In the genomic region with DNA sequence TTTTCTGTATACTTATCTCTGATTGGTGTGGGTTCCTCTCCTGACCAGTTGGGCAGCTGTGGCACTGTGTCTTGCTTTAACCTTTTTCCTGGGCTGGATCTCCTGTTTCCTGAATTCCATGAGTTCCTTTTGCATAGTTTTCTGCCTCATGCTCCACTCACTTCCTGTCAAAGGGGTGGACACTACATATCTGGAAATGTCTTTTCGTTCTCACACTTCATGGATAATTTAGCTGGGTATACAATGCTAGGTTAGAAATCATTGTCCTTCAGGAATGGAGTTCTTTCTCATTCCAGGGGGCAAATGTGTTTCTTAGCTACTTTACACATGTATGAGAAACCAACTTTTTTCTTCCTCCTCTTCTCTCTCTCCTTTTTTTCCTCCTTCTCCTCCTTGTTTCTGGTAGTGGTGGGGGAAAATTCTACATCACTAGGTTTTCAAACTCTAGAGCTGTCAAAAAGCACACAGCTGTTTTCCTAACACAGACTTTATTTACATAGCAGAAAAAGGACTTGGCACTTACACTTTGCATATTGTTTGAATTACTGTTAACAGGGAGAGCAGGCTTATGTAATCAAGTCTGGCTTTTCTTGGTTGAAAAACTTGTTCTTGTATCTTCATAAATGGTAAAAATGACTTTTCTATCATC, we compare ENCODE assay signal across 24 cellular contexts. TPM values are rescaled to one million over a fixed set of nuclear protein-coding genes. Genes with fewer than 3 reads are reported as not detected.
DNase-seq lines count a peak whose midpoint lies in the region; ATAC-seq, FAIRE-seq and TF ChIP-seq lines count a peak whose summit lies in the region.
"Had no signal": no experiment of that assay in that cellular context is flagged by ENCODE, and none has a peak within 500 bp of the region (broad histone marks: within the 10 kb centered on the region; RNA-seq: fewer than 3 reads in every experiment).

No MANE protein-coding gene starts in this region.

- ATAC-seq in RWPE2 (ENCODE audit: low read depth), result peak; percentile 32; the same call in 2 of the 3 replicates
- peak; percentile 90 to 95 (median 94) for ATAC-seq in pancreas
- ATAC-seq in HG03520 (IDR thresholded peaks at IDR 0.05; ENCODE audit: unreplicated experiment), result no peak
- no peak for ATAC-seq in HG03442 (IDR thresholded peaks at IDR 0.05; ENCODE audit: unreplicated experiment)
- no peak for ATAC-seq in HG03097 (IDR thresholded peaks at IDR 0.05; ENCODE audit: low FRiP score, unreplicated experiment)
- ATAC-seq: SK-N-SH treated with all-trans-retinoic acid at 6 μM for 48 hours had no signal

- CTCF ChIA-PET in HEK293 (lab: Yijun Ruan, JAX), result interaction anchor here (0.6 to 0.7 kb wide), 2 partner anchors 10 to 185 kb away, joined by 3 read pairs; no protein-coding TSS in a partner anchor

- no peak overlapping the region for H3K4me3 ChIP-seq in HEK293 (ENCODE audit: low read depth, low read length)
- H3K4me3 ChIP-seq in RWPE2 (ENCODE audit: severe bottlenecking), result no peak overlapping the region
- no peak overlapping the region for H3K4me3 ChIP-seq in fibroblast of mammary gland (ENCODE audit: control insufficient read depth, low read depth, low read length)
- H3K4me3 ChIP-seq in pancreas, result no peak overlapping the region
- H3K4me3 ChIP-seq: HAP-1, neural progenitor cell, sigmoid colon, tibial artery had no signal

- DNase-seq in RWPE2 (ENCODE audit: low spot score), result no peak
- DNase-seq in fibroblast of mammary gland (ENCODE audit: low read depth), result peak; percentile 38
- no peak for DNase-seq in pancreas
- no peak for DNase-seq in activated CD8-positive, alpha-beta memory T cell treated with anti-CD3 and anti-CD28 coated beads for 24 hours
- DNase-seq: activated CD4-positive, alpha-beta T cell treated with anti-CD3 and anti-CD28 coated beads, Interleukin-2, amount 10 ng/mL, durations not matched to agents 7 days and 5 days; anterior cingulate cortex; C1 segment of cervical spinal cord; Caco-2; central memory CD4-positive, alpha-beta T cell; erythroblast; NCI-H1436; NCI-H2171 treated with DMSO at 0.1 percent for 48 hours; NCI-H524 treated with DMSO at 0.1 percent for 48 hours; sigmoid colon; tibial artery; WERI-Rb-1 had no signal

- H3K36me3 ChIP-seq in HEK293 (ENCODE audit: control insufficient read depth in 2 of 2, insufficient read depth in 1 of 2, low read length in 2 of 2) (no peaks in the 10 kb centered on the region), RWPE2 (ENCODE audit: low read depth) (no peaks in the 10 kb centered on the region), pancreas (no peaks in the 10 kb centered on the region)
- H3K36me3 ChIP-seq: HAP-1, neural progenitor cell, sigmoid colon, tibial artery, WERI-Rb-1 had no signal

- no peak for FAIRE-seq in pancreas (lab: Jason Lieb, UNC)
- FAIRE-seq: keratinocyte had no signal

- H3K9me3 ChIP-seq in HEK293 (ENCODE audit: control insufficient read depth, insufficient read depth, low read depth, low read length) (no peaks in the 10 kb centered on the region), RWPE2 (ENCODE audit: severe bottlenecking) (peaks cover 11% of the 10 kb centered on the region), pancreas (no peaks in the 10 kb centered on the region)
- H3K9me3 ChIP-seq: tibial artery had no signal

- intact Hi-C loops in pancreas (cut with DNase I), result no loop called here

- H3K4me1 ChIP-seq in HEK293 (ENCODE audit: control insufficient read depth, insufficient read depth, low read length), result no peaks in the 10 kb centered on the region
- no peaks in the 10 kb centered on the region for H3K4me1 ChIP-seq in RWPE2 (ENCODE audit: insufficient read depth, poor library complexity, severe bottlenecking)
- peaks cover 0 to 8% (median 0%) of the 10 kb centered on the region in 3 donors for H3K4me1 ChIP-seq in pancreas
- H3K4me1 ChIP-seq: Caco-2, HAP-1, neural progenitor cell, sigmoid colon, tibial artery had no signal

- POLR2A ChIA-PET in HEK293 (lab: Yijun Ruan, JAX), result no interaction called here

- H3K27ac ChIP-seq in HEK293 (ENCODE audit: extremely low read depth, low read depth, low read length) (no peak overlapping the region), RWPE2 (ENCODE audit: poor library complexity, severe bottlenecking) (no peak overlapping the region), pancreas (peak overlapping the region in 2 of 4 donors; percentile 63 to 67)
- H3K27ac ChIP-seq: neural progenitor cell, sigmoid colon, tibial artery, WERI-Rb-1 had no signal

- TF ChIP-seq CTCF in HEK293 (tag by site-specific recombination; IDR thresholded peaks at IDR 0.05), result no peak
- no peak for TF ChIP-seq CTCF in RWPE2 (IDR thresholded peaks at IDR 0.05; ENCODE audit: poor library complexity, severe bottlenecking)
- no peak for TF ChIP-seq CTCF in fibroblast of mammary gland (conservative IDR thresholded peaks at IDR 0.05; ENCODE audit: control insufficient read depth, insufficient read depth, low read depth, low read length)
- no peak for TF ChIP-seq CTCF in pancreas (IDR thresholded peaks at IDR 0.05)

- WGBS in pancreas, 2 donors, result 40 to 48% methylated on average over 1 of the region's 1 CpG

- H3K27me3 ChIP-seq in RWPE2 (ENCODE audit: insufficient read depth, poor library complexity, severe bottlenecking) (no peaks in the 10 kb centered on the region), pancreas (no peaks in the 10 kb centered on the region)
- H3K27me3 ChIP-seq: neural progenitor cell, sigmoid colon, tibial artery had no signal

TF ChIP-seq in HEK293, 187 proteins besides CTCF, POLR2A, EP300 and RAD21:
- TF ChIP-seq SETDB1 (IDR thresholded peaks at IDR 0.05; ENCODE audit: insufficient read length, low read length) (peak; percentile 54), ZNF580 (tag by site-specific recombination; IDR thresholded peaks at IDR 0.05) (no peak)
- TF ChIP-seq, protein P1, sequence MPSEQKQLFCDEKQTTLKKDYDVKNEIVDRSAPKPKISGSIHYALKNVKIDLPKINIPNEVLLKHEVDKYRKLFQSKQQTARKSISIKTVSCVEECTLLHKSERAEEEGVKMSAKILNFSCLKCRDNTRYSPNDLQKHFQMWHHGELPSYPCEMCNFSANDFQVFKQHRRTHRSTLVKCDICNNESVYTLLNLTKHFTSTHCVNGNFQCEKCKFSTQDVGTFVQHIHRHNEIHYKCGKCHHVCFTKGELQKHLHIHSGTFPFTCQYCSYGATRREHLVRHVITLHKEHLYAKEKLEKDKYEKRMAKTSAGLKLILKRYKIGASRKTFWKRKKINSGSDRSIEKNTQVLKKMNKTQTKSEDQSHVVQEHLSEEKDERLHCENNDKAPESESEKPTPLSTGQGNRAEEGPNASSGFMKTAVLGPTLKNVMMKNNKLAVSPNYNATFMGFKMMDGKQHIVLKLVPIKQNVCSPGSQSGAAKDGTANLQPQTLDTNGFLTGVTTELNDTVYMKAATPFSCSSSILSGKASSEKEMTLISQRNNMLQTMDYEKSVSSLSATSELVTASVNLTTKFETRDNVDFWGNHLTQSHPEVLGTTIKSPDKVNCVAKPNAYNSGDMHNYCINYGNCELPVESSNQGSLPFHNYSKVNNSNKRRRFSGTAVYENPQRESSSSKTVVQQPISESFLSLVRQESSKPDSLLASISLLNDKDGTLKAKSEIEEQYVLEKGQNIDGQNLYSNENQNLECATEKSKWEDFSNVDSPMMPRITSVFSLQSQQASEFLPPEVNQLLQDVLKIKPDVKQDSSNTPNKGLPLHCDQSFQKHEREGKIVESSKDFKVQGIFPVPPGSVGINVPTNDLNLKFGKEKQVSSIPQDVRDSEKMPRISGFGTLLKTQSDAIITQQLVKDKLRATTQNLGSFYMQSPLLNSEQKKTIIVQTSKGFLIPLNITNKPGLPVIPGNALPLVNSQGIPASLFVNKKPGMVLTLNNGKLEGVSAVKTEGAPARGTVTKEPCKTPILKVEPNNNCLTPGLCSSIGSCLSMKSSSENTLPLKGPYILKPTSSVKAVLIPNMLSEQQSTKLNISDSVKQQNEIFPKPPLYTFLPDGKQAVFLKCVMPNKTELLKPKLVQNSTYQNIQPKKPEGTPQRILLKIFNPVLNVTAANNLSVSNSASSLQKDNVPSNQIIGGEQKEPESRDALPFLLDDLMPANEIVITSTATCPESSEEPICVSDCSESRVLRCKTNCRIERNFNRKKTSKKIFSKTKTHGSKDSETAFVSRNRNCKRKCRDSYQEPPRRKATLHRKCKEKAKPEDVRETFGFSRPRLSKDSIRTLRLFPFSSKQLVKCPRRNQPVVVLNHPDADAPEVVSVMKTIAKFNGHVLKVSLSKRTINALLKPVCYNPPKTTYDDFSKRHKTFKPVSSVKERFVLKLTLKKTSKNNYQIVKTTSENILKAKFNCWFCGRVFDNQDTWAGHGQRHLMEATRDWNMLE (tag by site-specific recombination; conservative IDR thresholded peaks at IDR 0.05; ENCODE audit: low read depth), result no peak

RNA-seq across cellular contexts. Expression of gene DDX27, which starts 9.0 kb away (rescaled TPM):
- total RNA-seq in pancreas, result 10 to 100 TPM; 12.0 to 18.4 (median 15.9) TPM
- 10 to 100 TPM; 19.7 to 33.0 TPM for polyA plus RNA-seq in pancreas

RNA-seq across cellular contexts. Expression of gene STAU1, which starts 22.1 kb away (rescaled TPM):
- total RNA-seq in pancreas, result 10 to 100 TPM; 43.9 to 62.8 (median 56.2) TPM
- polyA plus RNA-seq in pancreas, result 10 to 100 TPM; 18.9 to 29.6 TPM

Comparison
In these comparisons a context has a peak if more than half of its experiments do, and no peak if none do; other contexts are left out.
1. ATAC-seq: peak in RWPE2 (single experiment) and pancreas (4 of 4); none in HG03520 (single experiment), HG03442 (single experiment) and HG03097 (single experiment).